Comparison of ENCODE assay signal across 9 cellular contexts in genomic region chr1:233668725-233669294, GRCh38. TPM values are rescaled to one million over a fixed set of nuclear protein-coding genes. Genes with fewer than 3 reads are reported as not detected.
DNase-seq lines count a peak whose midpoint lies in the region; ATAC-seq and TF ChIP-seq lines count a peak whose summit lies in the region.
"Had no signal": no experiment of that assay in that cellular context is flagged by ENCODE, and none has a peak within 500 bp of the region (broad histone marks: within the 10 kb centered on the region; RNA-seq: fewer than 3 reads in every experiment).

No MANE protein-coding gene starts in this region.

- peaks cover 6% of the 10 kb centered on the region; the same call in 1 of the 2 replicates for H3K4me1 Mint-ChIP-seq in WTC11

- H3K27ac ChIP-seq in mucosa of rectum (ENCODE audit: low read depth in 2 of 2, low read length in 2 of 2): peak overlapping the region; percentile 9 to 57

- DNase-seq in astrocyte of the cerebellum (ENCODE audit: low read depth): peak; percentile 34
- DNase-seq in KBM-7: no peak
- no peak for DNase-seq in NCI-H146 (lab: John Stamatoyannopoulos, UW)
- DNase-seq in WTC11 (ENCODE audit: low spot score): no peak
- DNase-seq: NK-92 treated with Interleukin-12 subunit alpha and Interleukin-12 subunit beta, amount 100 ng/mL, for 24 hours had no signal

- H3K4me1 ChIP-seq in mucosa of rectum (ENCODE audit: control insufficient read depth in 2 of 2, insufficient read depth in 2 of 2, low read length in 2 of 2): peaks cover 9 to 11% of the 10 kb centered on the region in 2 donors

- POLR2A ChIA-PET in WTC11 (lab: Charles Lee): no interaction called here

- H3K27me3 ChIP-seq in mucosa of rectum (ENCODE audit: control insufficient read depth in 2 of 2, insufficient read depth in 2 of 2, low read length in 2 of 2): no peaks in the 10 kb centered on the region

- H3K9ac ChIP-seq in mucosa of rectum (ENCODE audit: low read depth in 1 of 2, low read length in 2 of 2): no peak overlapping the region

- H3K36me3 ChIP-seq in mucosa of rectum (ENCODE audit: control insufficient read depth in 2 of 2, insufficient read depth in 2 of 2, low read length in 2 of 2): peaks cover 0 to 3% of the 10 kb centered on the region in 2 donors

- H3K4me3 ChIP-seq in astrocyte of the cerebellum (ENCODE audit: low read depth, low read length) (no peak overlapping the region), mucosa of rectum (ENCODE audit: low read length in 2 of 2) (no peak overlapping the region)

- in situ Hi-C loops in astrocyte of the cerebellum (cut with HindIII; ENCODE audit: low sequenced_read_pairs): no loop called here
- in situ Hi-C loops in KBM-7 (cut with MboI; ENCODE audit: low pct_unique_long_range_greater_than_20kb, low sequenced_read_pairs): no loop called here

- CTCF ChIA-PET in WTC11 (lab: Charles Lee): no interaction called here

- no peak for TF ChIP-seq CTCF in astrocyte of the cerebellum (IDR thresholded peaks at IDR 0.05; ENCODE audit: low read depth, low read length, missing control alignments)
- no peak for TF ChIP-seq CTCF in WTC11 (IDR thresholded peaks at IDR 0.05)

- H3K27me3 Mint-ChIP-seq in WTC11 (ENCODE audit: low read depth): no peaks in the 10 kb centered on the region

- peak; percentile 81 for ATAC-seq in GM18520 (IDR thresholded peaks at IDR 0.05; ENCODE audit: unreplicated experiment)
- ATAC-seq in HG03045 (IDR thresholded peaks at IDR 0.05; ENCODE audit: unreplicated experiment): peak; percentile 63
- ATAC-seq in HG03025 (IDR thresholded peaks at IDR 0.05; ENCODE audit: low FRiP score, unreplicated experiment): no peak
- ATAC-seq in WTC11: no peak

- no peaks in the 10 kb centered on the region for H3K9me3 ChIP-seq in mucosa of rectum (ENCODE audit: control insufficient read depth in 2 of 2, low read length in 2 of 2)

- peaks cover 6% of the 10 kb centered on the region; the same call in 1 of the 2 replicates for H3K9me3 Mint-ChIP-seq in WTC11

- no peak overlapping the region; the same call in 1 of the 2 replicates for H3K27ac Mint-ChIP-seq in WTC11

- H3K36me3 Mint-ChIP-seq in WTC11: peaks cover 45% of the 10 kb centered on the region

- no peak overlapping the region for H3K4me3 Mint-ChIP-seq in WTC11

TF ChIP-seq in WTC11, 78 proteins besides CTCF, POLR2A, EP300 and RAD21:
- TF ChIP-seq CDX4 (CRISPR knock-in tag; IDR thresholded peaks at IDR 0.05; ENCODE audit: borderline replicate concordance): no peak
- TF ChIP-seq CREM (CRISPR knock-in tag; IDR thresholded peaks at IDR 0.05): no peak
- no peak for TF ChIP-seq ZNF121 (CRISPR knock-in tag; IDR thresholded peaks at IDR 0.05)
- no peak for TF ChIP-seq FOXP1 (CRISPR knock-in tag; IDR thresholded peaks at IDR 0.05; ENCODE audit: borderline replicate concordance)
- TF ChIP-seq MYBL2 (CRISPR knock-in tag; IDR thresholded peaks at IDR 0.05): no peak
- no peak for TF ChIP-seq SMAD4 (CRISPR knock-in tag; IDR thresholded peaks at IDR 0.05)
- no peak for TF ChIP-seq ZNF671 (CRISPR knock-in tag; IDR thresholded peaks at IDR 0.05)
- TF ChIP-seq ZSCAN18 (CRISPR knock-in tag; IDR thresholded peaks at IDR 0.05): no peak
- TF ChIP-seq MXD4 (CRISPR knock-in tag; IDR thresholded peaks at IDR 0.05; ENCODE audit: borderline replicate concordance): no peak
- no peak for TF ChIP-seq HMGA2 (CRISPR knock-in tag; IDR thresholded peaks at IDR 0.05)
- no peak for TF ChIP-seq ZNF423 (CRISPR knock-in tag; IDR thresholded peaks at IDR 0.05)
- TF ChIP-seq ZNF219 (CRISPR knock-in tag; IDR thresholded peaks at IDR 0.05; ENCODE audit: borderline replicate concordance): no peak
- no peak for TF ChIP-seq TCF7 (CRISPR knock-in tag; IDR thresholded peaks at IDR 0.05; ENCODE audit: low read depth)
- no peak for TF ChIP-seq PREB (CRISPR knock-in tag; IDR thresholded peaks at IDR 0.05; ENCODE audit: borderline replicate concordance)
- TF ChIP-seq KAT7 (CRISPR knock-in tag; IDR thresholded peaks at IDR 0.05; ENCODE audit: borderline replicate concordance): no peak
- TF ChIP-seq USF2 (CRISPR knock-in tag; IDR thresholded peaks at IDR 0.05): no peak
- no peak for TF ChIP-seq NR2C2 (CRISPR knock-in tag; IDR thresholded peaks at IDR 0.05)
- TF ChIP-seq STAT6 (CRISPR knock-in tag; conservative IDR thresholded peaks at IDR 0.05; ENCODE audit: low read depth): no peak
- TF ChIP-seq SP1 (CRISPR knock-in tag; conservative IDR thresholded peaks at IDR 0.05): no peak
- no peak for TF ChIP-seq ELF4 (CRISPR knock-in tag; IDR thresholded peaks at IDR 0.05; ENCODE audit: low read depth)

RNA-seq across cellular contexts. Expression of gene KCNK1, which starts 54.9 kb away (rescaled TPM):
- total RNA-seq in WTC11 (2021): 12.8 to 13.3 TPM (median 13.3 TPM) in 3 replicates

Comparison
In these comparisons a context has a peak if more than half of its experiments do, and no peak if none do; other contexts are left out.
1. ATAC-seq: peak in GM18520 (single experiment) and HG03045 (single experiment); none in HG03025 (single experiment) and WTC11 (single experiment).